ENCODE assay signal across 8 cellular contexts in genomic region chr12:122105496-122105895, GRCh38. TPM values are rescaled to one million over a fixed set of nuclear protein-coding genes. Genes with fewer than 3 reads are reported as not detected.
DNase-seq lines count a peak whose midpoint lies in the region; ATAC-seq and TF ChIP-seq lines count a peak whose summit lies in the region.
"Not testable (repeated sequence)": the region's sequence is repeated elsewhere in the genome, so short reads cannot be mapped to it uniquely, and the experiment has no call there.

No MANE protein-coding gene starts in this region.

- ATAC-seq in psoas muscle: not testable (repeated sequence)

- H3K27me3 ChIP-seq in BLaER1 treated with 17β-estradiol and CSF1 and Interleukin-3, amounts not matched to agents 10 nM and 100 nM; mucosa of rectum (ENCODE audit: control insufficient read depth in 2 of 2, insufficient read depth in 2 of 2, low read length in 2 of 2); psoas muscle (ENCODE audit: insufficient read depth in 3 of 3, low read length in 2 of 3); thyroid gland: not testable (repeated sequence)

- peak; percentile 33 to 53 for DNase-seq in NOMO-1 (lab: John Stamatoyannopoulos, UW; ENCODE audit: unreplicated experiment in 2 of 2)
- not testable (repeated sequence) for DNase-seq in T-helper 2 cell treated with Interferon-gamma antibody and Interleukin-4, amounts not matched to agents 5 μg/mL and 100 μg/mL, for 36 hours (ENCODE audit: low spot score); activated T-helper 1 cell treated with anti-CD3 and anti-CD28 coated beads, Interleukin-12 subunit alpha, Interleukin-12 subunit beta, Interleukin-2, Interleukin-4 antibody, amounts not matched to agents 30 ng/mL and 10 ng/mL and 1 ng/mL, durations not matched to agents 14 hours and 24 hours and 36 hours (ENCODE audit: low spot score); psoas muscle; thyroid gland

- not testable (repeated sequence) for H3K36me3 Mint-ChIP-seq in T-helper 2 cell treated with Interferon-gamma antibody and Interleukin-4, amounts not matched to agents 5 μg/mL and 100 μg/mL, for 36 hours (ENCODE audit: low read depth)
- peaks cover 21% of the 10 kb centered on the region for H3K36me3 Mint-ChIP-seq in activated T-helper 1 cell treated with anti-CD3 and anti-CD28 coated beads, Interleukin-12 subunit alpha, Interleukin-12 subunit beta, Interleukin-2, Interleukin-4 antibody, amounts not matched to agents 30 ng/mL and 10 ng/mL and 1 ng/mL, durations not matched to agents 14 hours and 24 hours and 36 hours (ENCODE audit: low read depth)
- peaks cover 25% of the 10 kb centered on the region for H3K36me3 Mint-ChIP-seq in dendritic cell treated with granulocyte-macrophage colony-stimulating factor and Interleukin-4, amounts not matched to agents 40 ng/mL and 50 ng/mL, for 4 days (ENCODE audit: low read depth)

- TF ChIP-seq POLR2A in thyroid gland (IDR thresholded peaks at IDR 0.05): not testable (repeated sequence)

- H3K4me2 ChIP-seq in BLaER1 treated with 17β-estradiol and CSF1 and Interleukin-3, amounts not matched to agents 10 nM and 100 nM: peak overlapping the region; percentile 75 to 92 (median 85)

- TF ChIP-seq CTCF in psoas muscle (IDR thresholded peaks at IDR 0.05); thyroid gland (IDR thresholded peaks at IDR 0.05): not testable (repeated sequence)

- peak overlapping the region; percentile 11 to 58 (median 54); a peak in 18 of 22 replicates for H3K9ac ChIP-seq in BLaER1 treated with 17β-estradiol and CSF1 and Interleukin-3, amounts not matched to agents 10 nM and 100 nM
- H3K9ac ChIP-seq in mucosa of rectum (ENCODE audit: low read depth in 1 of 2, low read length in 2 of 2): peak overlapping the region in 1 of 2 donors; percentile 46

- 75 to 94% (median 89%) methylated on average over 11 of the region's 11 CpGs for WGBS in psoas muscle, 3 donors
- WGBS in thyroid gland, 2 donors: 88 to 91% methylated on average over 10 to 11 of the region's 11 CpGs

- H3K4me3 Mint-ChIP-seq in T-helper 2 cell treated with Interferon-gamma antibody and Interleukin-4, amounts not matched to agents 5 μg/mL and 100 μg/mL, for 36 hours: peak overlapping the region; percentile 1
- not testable (repeated sequence) for H3K4me3 Mint-ChIP-seq in activated T-helper 1 cell treated with anti-CD3 and anti-CD28 coated beads, Interleukin-12 subunit alpha, Interleukin-12 subunit beta, Interleukin-2, Interleukin-4 antibody, amounts not matched to agents 30 ng/mL and 10 ng/mL and 1 ng/mL, durations not matched to agents 14 hours and 24 hours and 36 hours
- H3K4me3 Mint-ChIP-seq in dendritic cell treated with granulocyte-macrophage colony-stimulating factor and Interleukin-4, amounts not matched to agents 40 ng/mL and 50 ng/mL, for 4 days: peak overlapping the region; percentile 23

- peaks cover 35% of the 10 kb centered on the region for H3K4me1 Mint-ChIP-seq in T-helper 2 cell treated with Interferon-gamma antibody and Interleukin-4, amounts not matched to agents 5 μg/mL and 100 μg/mL, for 36 hours (ENCODE audit: low read depth)
- H3K4me1 Mint-ChIP-seq in activated T-helper 1 cell treated with anti-CD3 and anti-CD28 coated beads, Interleukin-12 subunit alpha, Interleukin-12 subunit beta, Interleukin-2, Interleukin-4 antibody, amounts not matched to agents 30 ng/mL and 10 ng/mL and 1 ng/mL, durations not matched to agents 14 hours and 24 hours and 36 hours (ENCODE audit: low read depth): peaks cover 66% of the 10 kb centered on the region
- peaks cover 76% of the 10 kb centered on the region for H3K4me1 Mint-ChIP-seq in dendritic cell treated with granulocyte-macrophage colony-stimulating factor and Interleukin-4, amounts not matched to agents 40 ng/mL and 50 ng/mL, for 4 days (ENCODE audit: low read depth)

- not testable (repeated sequence) for H3K27ac Mint-ChIP-seq in T-helper 2 cell treated with Interferon-gamma antibody and Interleukin-4, amounts not matched to agents 5 μg/mL and 100 μg/mL, for 36 hours
- H3K27ac Mint-ChIP-seq in activated T-helper 1 cell treated with anti-CD3 and anti-CD28 coated beads, Interleukin-12 subunit alpha, Interleukin-12 subunit beta, Interleukin-2, Interleukin-4 antibody, amounts not matched to agents 30 ng/mL and 10 ng/mL and 1 ng/mL, durations not matched to agents 14 hours and 24 hours and 36 hours: peak overlapping the region; percentile 2
- H3K27ac Mint-ChIP-seq in dendritic cell treated with granulocyte-macrophage colony-stimulating factor and Interleukin-4, amounts not matched to agents 40 ng/mL and 50 ng/mL, for 4 days: peak overlapping the region; percentile 54

- not testable (repeated sequence) for H3K9me3 Mint-ChIP-seq in T-helper 2 cell treated with Interferon-gamma antibody and Interleukin-4, amounts not matched to agents 5 μg/mL and 100 μg/mL, for 36 hours; activated T-helper 1 cell treated with anti-CD3 and anti-CD28 coated beads, Interleukin-12 subunit alpha, Interleukin-12 subunit beta, Interleukin-2, Interleukin-4 antibody, amounts not matched to agents 30 ng/mL and 10 ng/mL and 1 ng/mL, durations not matched to agents 14 hours and 24 hours and 36 hours; dendritic cell treated with granulocyte-macrophage colony-stimulating factor and Interleukin-4, amounts not matched to agents 40 ng/mL and 50 ng/mL, for 4 days

- peak overlapping the region in 10 of 11 experiments; percentile 29 to 69 (median 52); a peak in 18 of 22 replicates for H3K27ac ChIP-seq in BLaER1 treated with 17β-estradiol and CSF1 and Interleukin-3, amounts not matched to agents 10 nM and 100 nM
- peak overlapping the region; percentile 78 to 91 for H3K27ac ChIP-seq in mucosa of rectum (ENCODE audit: low read depth in 2 of 2, low read length in 2 of 2)
- peak overlapping the region; percentile 97 for H3K27ac ChIP-seq in psoas muscle
- H3K27ac ChIP-seq in thyroid gland: peak overlapping the region; percentile 16 to 65 (median 49)

- peaks cover 75 to 100% (median 98%) of the 10 kb centered on the region in 11 experiments for H4K20me1 ChIP-seq in BLaER1 treated with 17β-estradiol and CSF1 and Interleukin-3, amounts not matched to agents 10 nM and 100 nM

- H3K9me3 ChIP-seq in BLaER1 treated with 17β-estradiol and CSF1 and Interleukin-3, amounts not matched to agents 10 nM and 100 nM (replicated peaks in 1 of 11); mucosa of rectum (ENCODE audit: control insufficient read depth in 2 of 2, low read length in 2 of 2); psoas muscle; thyroid gland: not testable (repeated sequence)

- peaks cover 75 to 94% (median 82%) of the 10 kb centered on the region in 10 experiments for H3K4me1 ChIP-seq in BLaER1 treated with 17β-estradiol and CSF1 and Interleukin-3, amounts not matched to agents 10 nM and 100 nM
- H3K4me1 ChIP-seq in mucosa of rectum (ENCODE audit: control insufficient read depth in 2 of 2, insufficient read depth in 2 of 2, low read length in 2 of 2): peaks cover 62 to 76% of the 10 kb centered on the region in 2 donors
- H3K4me1 ChIP-seq in psoas muscle: peaks cover 69% of the 10 kb centered on the region
- H3K4me1 ChIP-seq in thyroid gland: peaks cover 57 to 63% of the 10 kb centered on the region in 2 donors

- H3K4me3 ChIP-seq in BLaER1 treated with 17β-estradiol and CSF1 and Interleukin-3, amounts not matched to agents 10 nM and 100 nM: peak overlapping the region in 5 of 10 experiments; percentile 1 to 50 (median 15); a peak in 8 of 20 replicates
- peak overlapping the region in 1 of 2 donors; percentile 13 for H3K4me3 ChIP-seq in mucosa of rectum (ENCODE audit: low read length in 2 of 2)
- H3K4me3 ChIP-seq in psoas muscle; thyroid gland (replicated peaks in 1 of 3): not testable (repeated sequence)

- intact Hi-C loops in activated T-helper 1 cell treated with anti-CD3 and anti-CD28 coated beads, Interleukin-12 subunit alpha, Interleukin-12 subunit beta, Interleukin-2, Interleukin-4 antibody, amounts not matched to agents 30 ng/mL and 10 ng/mL and 1 ng/mL, durations not matched to agents 14 hours and 24 hours and 36 hours (cut with micrococcal nuclease); dendritic cell treated with granulocyte-macrophage colony-stimulating factor and Interleukin-4, amounts not matched to agents 40 ng/mL and 50 ng/mL, for 4 days (cut with micrococcal nuclease); psoas muscle (cut with DNase I); thyroid gland (cut with DNase I): not testable (repeated sequence)

- peaks cover 0 to 46% (median 15%) of the 10 kb centered on the region in 11 experiments; a peak in 12 of 22 replicates for H3K36me3 ChIP-seq in BLaER1 treated with 17β-estradiol and CSF1 and Interleukin-3, amounts not matched to agents 10 nM and 100 nM
- not testable (repeated sequence) for H3K36me3 ChIP-seq in mucosa of rectum (ENCODE audit: control insufficient read depth in 2 of 2, insufficient read depth in 2 of 2, low read length in 2 of 2); psoas muscle (ENCODE audit: insufficient read depth in 1 of 2, low read depth in 1 of 2); thyroid gland

- not testable (repeated sequence) for H3K27me3 Mint-ChIP-seq in T-helper 2 cell treated with Interferon-gamma antibody and Interleukin-4, amounts not matched to agents 5 μg/mL and 100 μg/mL, for 36 hours (ENCODE audit: low read depth); activated T-helper 1 cell treated with anti-CD3 and anti-CD28 coated beads, Interleukin-12 subunit alpha, Interleukin-12 subunit beta, Interleukin-2, Interleukin-4 antibody, amounts not matched to agents 30 ng/mL and 10 ng/mL and 1 ng/mL, durations not matched to agents 14 hours and 24 hours and 36 hours (ENCODE audit: insufficient read depth); dendritic cell treated with granulocyte-macrophage colony-stimulating factor and Interleukin-4, amounts not matched to agents 40 ng/mL and 50 ng/mL, for 4 days

RNA-seq across cellular contexts. Expression of gene MLXIP, which starts 26.9 kb away (rescaled TPM):
- total RNA-seq in activated T-helper 1 cell treated with anti-CD3 and anti-CD28 coated beads, Interleukin-12 subunit alpha, Interleukin-12 subunit beta, Interleukin-2, Interleukin-4 antibody, amounts not matched to agents 30 ng/mL and 10 ng/mL and 1 ng/mL, durations not matched to agents 14 hours and 24 hours and 36 hours: 59.0 and 62.1 TPM in 2 replicates
- total RNA-seq in psoas muscle (100 to 1,000 TPM; 114 to 184 (median 137) TPM), thyroid gland (10 to 100 TPM; 34.0 to 70.1 (median 46.2) TPM)
- polyA plus RNA-seq in psoas muscle: 100 to 1,000 TPM in 1 of 3 donors, 10 to 100 TPM in 2; 50.9 to 114 (median 55.0) TPM
